ENCODE assay signal across 8 cellular contexts in genomic region chr2:32064713-32065112, GRCh38. TPM values are rescaled to one million over a fixed set of nuclear protein-coding genes. Genes with fewer than 3 reads are reported as not detected.
DNase-seq lines count a peak whose midpoint lies in the region; ATAC-seq and TF ChIP-seq lines count a peak whose summit lies in the region.

No MANE protein-coding gene starts in this region.

- peaks cover 44% of the 10 kb centered on the region for H3K36me3 Mint-ChIP-seq in dendritic cell treated with granulocyte-macrophage colony-stimulating factor and Interleukin-4, amounts not matched to agents 40 ng/mL and 50 ng/mL, for 4 days (ENCODE audit: low read depth)
- no peaks in the 10 kb centered on the region for H3K36me3 Mint-ChIP-seq in natural killer cell

- H3K4me3 Mint-ChIP-seq in dendritic cell treated with granulocyte-macrophage colony-stimulating factor and Interleukin-4, amounts not matched to agents 40 ng/mL and 50 ng/mL, for 4 days, result peak overlapping the region; percentile 86
- peak overlapping the region; percentile 99 for H3K4me3 Mint-ChIP-seq in natural killer cell

- H3K9me3 ChIP-seq in KOPT-K1 (ENCODE audit: insufficient read depth, low read length, poor library complexity, severe bottlenecking), result no peaks in the 10 kb centered on the region

- TF ChIP-seq CTCF in AG10803 (conservative IDR thresholded peaks at IDR 0.05; ENCODE audit: low read length) (no peak), natural killer cell (IDR thresholded peaks at IDR 0.05) (no peak)

- no peaks in the 10 kb centered on the region for H3K36me3 ChIP-seq in KOPT-K1 (ENCODE audit: insufficient read depth, low read length)

- H3K27me3 Mint-ChIP-seq in dendritic cell treated with granulocyte-macrophage colony-stimulating factor and Interleukin-4, amounts not matched to agents 40 ng/mL and 50 ng/mL, for 4 days, result no peaks in the 10 kb centered on the region
- no peaks in the 10 kb centered on the region for H3K27me3 Mint-ChIP-seq in natural killer cell (ENCODE audit: low read depth in 2 of 2)

- peaks cover 37% of the 10 kb centered on the region for H3K4me1 Mint-ChIP-seq in dendritic cell treated with granulocyte-macrophage colony-stimulating factor and Interleukin-4, amounts not matched to agents 40 ng/mL and 50 ng/mL, for 4 days (ENCODE audit: low read depth)
- peaks cover 33 to 36% of the 10 kb centered on the region in 2 donors for H3K4me1 Mint-ChIP-seq in natural killer cell

- ATAC-seq in natural killer cell, result no peak

- H3K27ac Mint-ChIP-seq in dendritic cell treated with granulocyte-macrophage colony-stimulating factor and Interleukin-4, amounts not matched to agents 40 ng/mL and 50 ng/mL, for 4 days, result peak overlapping the region; percentile 88
- peak overlapping the region; percentile 81 to 97 for H3K27ac Mint-ChIP-seq in natural killer cell

- DNase-seq in AG10803 (ENCODE audit: low read depth) (no peak), natural killer cell (no peak), caudate nucleus (lab: John Stamatoyannopoulos, UW) (no peak), NCI-H2081 treated with DMSO at 0.1 percent for 48 hours (lab: John Stamatoyannopoulos, UW) (no peak), iPS-NIHi7 (ENCODE audit: extremely low spot score) (no peak), T1000 (lab: John Stamatoyannopoulos, UW) (no peak)

- H3K4me3 ChIP-seq in AG10803 (ENCODE audit: low read length), result peak overlapping the region; percentile 78

- H3K9me3 Mint-ChIP-seq in dendritic cell treated with granulocyte-macrophage colony-stimulating factor and Interleukin-4, amounts not matched to agents 40 ng/mL and 50 ng/mL, for 4 days, result no peaks in the 10 kb centered on the region
- no peaks in the 10 kb centered on the region for H3K9me3 Mint-ChIP-seq in natural killer cell

- H3K27ac ChIP-seq in KOPT-K1 (ENCODE audit: low read depth, low read length, poor library complexity, severe bottlenecking), result peak overlapping the region; percentile 74
- H3K27ac ChIP-seq in caudate nucleus (ENCODE audit: low read depth, low read length), result no peak overlapping the region

- intact Hi-C loops in dendritic cell treated with granulocyte-macrophage colony-stimulating factor and Interleukin-4, amounts not matched to agents 40 ng/mL and 50 ng/mL, for 4 days (cut with micrococcal nuclease), result loop anchor here (5.0 to 10.0 kb wide), 2 partner anchors 70 to 293 kb away; partner anchors contain the start of gene BIRC6
- intact Hi-C loops in natural killer cell (cut with micrococcal nuclease), result loop anchor here (5.0 kb wide), 1 partner anchor 103 kb away; the partner anchor contains the start of gene SLC30A6

RNA-seq across cellular contexts. Expression of gene SPAST, which starts 1.4 kb away (rescaled TPM):
- 10 to 100 TPM; 16.8 to 27.5 (median 22.5) TPM for total RNA-seq in natural killer cell

RNA-seq across cellular contexts. Expression of gene DPY30, which starts 25.1 kb away (rescaled TPM):
- 10 to 100 TPM; 24.3 to 36.6 (median 25.7) TPM for total RNA-seq in natural killer cell

RNA-seq across cellular contexts. Expression of gene MEMO1, which starts 53.9 kb away (rescaled TPM):
- 10 to 100 TPM; 48.6 to 51.9 (median 51.7) TPM for total RNA-seq in natural killer cell
